Comparison of ENCODE assay signal across 17 cellular contexts in genomic region chr22:19106886-19107729, GRCh38. TPM values are rescaled to one million over a fixed set of nuclear protein-coding genes. Genes with fewer than 3 reads are reported as not detected.
DNase-seq lines count a peak whose midpoint lies in the region; ATAC-seq and TF ChIP-seq lines count a peak whose summit lies in the region.
"Had no signal": no experiment of that assay in that cellular context is flagged by ENCODE, and none has a peak within 500 bp of the region (broad histone marks: within the 10 kb centered on the region; RNA-seq: fewer than 3 reads in every experiment).

No MANE protein-coding gene starts in this region.

- no peak overlapping the region for H3K27ac ChIP-seq in CD4-positive, alpha-beta T cell (ENCODE audit: low read depth, low read length)
- peak overlapping the region; percentile 23; the same call in 1 of the 2 replicates for H3K27ac ChIP-seq in HL-60 (replicated peaks)

- no peak overlapping the region for H3K4me3 ChIP-seq in HL-60 (replicated peaks; ENCODE audit: insufficient read depth, low read length)
- H3K4me3 ChIP-seq: GM23338 had no signal

- H3K9me3 Mint-ChIP-seq in CD4-positive, alpha-beta T cell = no peaks in the 10 kb centered on the region
- no peaks in the 10 kb centered on the region for H3K9me3 Mint-ChIP-seq in chondrocyte (ENCODE audit: low read depth)
- H3K9me3 Mint-ChIP-seq: GM23338; stimulated activated naive CD8-positive, alpha-beta T cell treated with anti-CD3 and anti-CD28 coated beads, Interleukin-15, Interleukin-2, amounts not matched to agents 100 ng/mL and 50 ng/mL, for 24 hours had no signal

- H3K27me3 ChIP-seq in CD4-positive, alpha-beta T cell (ENCODE audit: control insufficient read depth, insufficient read depth, low read length) = no peaks in the 10 kb centered on the region
- H3K27me3 ChIP-seq in HL-60 (ENCODE audit: insufficient read depth, poor library complexity, severe bottlenecking) = no peaks in the 10 kb centered on the region

- H3K4me3 Mint-ChIP-seq in CD4-positive, alpha-beta T cell = peak overlapping the region; percentile 50
- H3K4me3 Mint-ChIP-seq in chondrocyte (ENCODE audit: unreplicated experiment) = no peak overlapping the region
- H3K4me3 Mint-ChIP-seq: GM23338; stimulated activated naive CD8-positive, alpha-beta T cell treated with anti-CD3 and anti-CD28 coated beads, Interleukin-15, Interleukin-2, amounts not matched to agents 100 ng/mL and 50 ng/mL, for 24 hours had no signal

- no peaks in the 10 kb centered on the region for H3K27me3 Mint-ChIP-seq in CD4-positive, alpha-beta T cell
- no peaks in the 10 kb centered on the region for H3K27me3 Mint-ChIP-seq in chondrocyte (ENCODE audit: low read depth)
- H3K27me3 Mint-ChIP-seq: stimulated activated naive CD8-positive, alpha-beta T cell treated with anti-CD3 and anti-CD28 coated beads, Interleukin-15, Interleukin-2, amounts not matched to agents 100 ng/mL and 50 ng/mL, for 24 hours had no signal

- intact Hi-C loops in CD4-positive, alpha-beta T cell (cut with DNase I, micrococcal nuclease) = loop anchor here (1.0 to 10.0 kb wide), 6 partner anchors 37 to 528 kb away; partner anchors contain the start of genes ESS2 (in 2 of the 2), SLC25A1 (in 2 of the 2) and C22orf39 (in 1 of the 2)
- intact Hi-C loops in posterior vena cava (cut with DNase I) = no loop called here

- H3K36me3 Mint-ChIP-seq in CD4-positive, alpha-beta T cell (ENCODE audit: low read depth) = peaks cover 18% of the 10 kb centered on the region
- no peaks in the 10 kb centered on the region for H3K36me3 Mint-ChIP-seq in chondrocyte (ENCODE audit: low read depth)

- TF ChIP-seq CTCF in CD4-positive, alpha-beta T cell (IDR thresholded peaks at IDR 0.05) = no peak
- TF ChIP-seq CTCF in HL-60 (IDR thresholded peaks at IDR 0.05; ENCODE audit: insufficient read depth, low read length) (no peak), chondrocyte (IDR thresholded peaks at IDR 0.05) (no peak)

- ATAC-seq in CD4-positive, alpha-beta T cell (ENCODE audit: poor library complexity) = no peak
- no peak for ATAC-seq in HG03280 (IDR thresholded peaks at IDR 0.05; ENCODE audit: unreplicated experiment)
- no peak for ATAC-seq in GM19467 (IDR thresholded peaks at IDR 0.05; ENCODE audit: unreplicated experiment)

- H3K9me3 ChIP-seq in CD4-positive, alpha-beta T cell (ENCODE audit: control insufficient read depth, low read length) = no peaks in the 10 kb centered on the region

- H3K27ac Mint-ChIP-seq in CD4-positive, alpha-beta T cell = peak overlapping the region; percentile 86
- H3K27ac Mint-ChIP-seq in chondrocyte (ENCODE audit: unreplicated experiment) = peak overlapping the region; percentile 27
- H3K27ac Mint-ChIP-seq: GM23338; stimulated activated naive CD8-positive, alpha-beta T cell treated with anti-CD3 and anti-CD28 coated beads, Interleukin-15, Interleukin-2, amounts not matched to agents 100 ng/mL and 50 ng/mL, for 24 hours had no signal

- no peak for DNase-seq in CD4-positive, alpha-beta T cell
- DNase-seq in HL-60 (ENCODE audit: low read depth in 1 of 2, low spot score in 1 of 2) = no peak
- peak; percentile 32 for DNase-seq in chondrocyte (ENCODE audit: low spot score)
- peak; percentile 34 for DNase-seq in posterior vena cava (ENCODE audit: low spot score)
- DNase-seq in mucosa of gallbladder (ENCODE audit: low spot score) = no peak
- DNase-seq: left ventricle myocardium superior, NCI-H1105, SIG-M5, small intestine, T1000 had no signal

- CTCF ChIA-PET in CD4-positive, alpha-beta T cell (lab: Charles Lee) = interaction anchor here (1.0 to 1.3 kb wide), 2 partner anchors 8 to 38 kb away, joined by 4 to 5 read pairs; partner anchors contain the start of gene ESS2

- POLR2A ChIA-PET in CD4-positive, alpha-beta T cell (lab: Charles Lee) = interaction anchor here (1.0 to 3.5 kb wide), 3 partner anchors 15 to 45 kb away, joined by 3 to 21 read pairs (median 8); partner anchors contain the start of genes DGCR2 and ESS2

- peaks cover 77% of the 10 kb centered on the region for H3K4me1 Mint-ChIP-seq in CD4-positive, alpha-beta T cell (ENCODE audit: low read depth)
- H3K4me1 Mint-ChIP-seq in chondrocyte (ENCODE audit: low read depth) = peaks cover 30% of the 10 kb centered on the region

RNA-seq across cellular contexts. Expression of gene DGCR2, which starts 15.1 kb away (rescaled TPM):
- 10 to 100 TPM; 31.9 to 35.5 TPM for total RNA-seq in CD4-positive, alpha-beta T cell
- total RNA-seq in chondrocyte = 44.4 to 55.6 TPM (median 45.8 TPM) in 3 replicates
- total RNA-seq in posterior vena cava = 10 to 100 TPM; 28.3 to 35.2 TPM
- 104 TPM for total RNA-seq in mucosa of gallbladder

RNA-seq across cellular contexts. Expression of gene TSSK2, which starts 24.0 kb away (rescaled TPM):
- total RNA-seq in CD4-positive, alpha-beta T cell = under 1 TPM in 1 of 2 experiments, not detected in 1; 0.31 TPM
- total RNA-seq in chondrocyte = not detected in 3 replicates
- total RNA-seq in posterior vena cava = not detected
- total RNA-seq in mucosa of gallbladder = not detected
- total RNA-seq: bronchial epithelial cell, Daoy, GM23338, HepG2, left ventricle myocardium superior had no signal

RNA-seq across cellular contexts. Expression of gene ESS2, which starts 37.3 kb away (rescaled TPM):
- 10 to 100 TPM; 56.1 to 58.0 TPM for total RNA-seq in CD4-positive, alpha-beta T cell
- total RNA-seq in chondrocyte (17.8 to 18.3 TPM (median 18.3 TPM) in 3 replicates), posterior vena cava (10 to 100 TPM; 10.2 to 11.5 TPM), mucosa of gallbladder (17.3 TPM)

RNA-seq across cellular contexts. Expression of gene GSC2, which starts 43.0 kb away (rescaled TPM):
- total RNA-seq in CD4-positive, alpha-beta T cell = not detected
- not detected in 3 replicates for total RNA-seq in chondrocyte
- total RNA-seq in posterior vena cava = not detected
- total RNA-seq in mucosa of gallbladder = not detected
- total RNA-seq: bronchial epithelial cell, Daoy, GM23338, HepG2, left ventricle myocardium superior had no signal

Comparison
In these comparisons a context has a peak if more than half of its experiments do, and no peak if none do; other contexts are left out.
1. DNase-seq: peak in chondrocyte (single experiment) and posterior vena cava (single experiment); none in CD4-positive, alpha-beta T cell (0 of 10), HL-60 (0 of 2) and mucosa of gallbladder (single experiment).
2. intact Hi-C loops: an anchor here in CD4-positive, alpha-beta T cell (1.0 to 10.0 kb wide); none called in posterior vena cava.